ENCODE assay signal across 28 cellular contexts in the genomic region with DNA sequence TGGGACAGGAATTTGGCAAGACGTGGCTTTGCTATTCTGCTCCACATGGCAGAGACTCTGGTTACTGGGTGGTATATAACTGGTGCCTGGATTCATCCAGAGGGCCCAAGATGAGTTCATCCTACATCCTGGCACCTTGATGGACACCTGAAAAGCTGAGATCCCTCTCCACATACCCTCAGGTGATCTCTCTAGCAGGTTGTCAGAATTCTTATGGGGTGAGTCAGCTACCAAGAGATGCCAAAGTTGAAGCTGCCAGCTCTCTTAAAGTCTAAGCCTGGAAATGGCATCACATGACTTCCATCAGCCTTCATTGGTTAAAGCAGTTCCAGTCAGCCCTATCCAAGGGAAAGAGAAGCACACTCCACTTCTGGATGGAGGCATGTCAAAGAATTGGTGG.
"Had no signal": no experiment of that assay in that cellular context is flagged by ENCODE, and none has a peak within 500 bp of the region (broad histone marks: within the 10 kb centered on the region; RNA-seq: fewer than 3 reads in every experiment).

No MANE protein-coding gene starts in this region.

- DNase-seq: activated CD4-positive, alpha-beta memory T cell treated with anti-CD3 and anti-CD28 coated beads for 36 hours; activated CD4-positive, alpha-beta T cell treated with anti-CD3 and anti-CD28 coated beads for 36 hours; activated CD4-positive, alpha-beta T cell treated with anti-CD3 and anti-CD28 coated beads, Interleukin-2, amount 10 ng/mL, durations not matched to agents 24 days and 14 days; activated CD4-positive, CD25-positive, alpha-beta regulatory T cell; activated CD4-positive, CD25-positive, alpha-beta regulatory T cell treated with anti-CD3 and anti-CD28 coated beads, Interleukin-2, amount 50 U/mL, for 72 hours; activated CD8-positive, alpha-beta memory T cell treated with anti-CD3 and anti-CD28 coated beads, Interleukin-2, amount 10 ng/mL, durations not matched to agents 7 days and 5 days; activated CD8-positive, alpha-beta memory T cell treated with anti-CD3 and anti-CD28 coated beads, Interleukin-2, amount 50 U/mL, for 4 hours; activated CD8-positive, alpha-beta T cell treated with anti-CD3 and anti-CD28 coated beads, Interleukin-2, amount 10 ng/mL, durations not matched to agents 7 days and 5 days; activated effector memory CD4-positive, alpha-beta T cell treated with anti-CD3 and anti-CD28 coated beads, Interleukin-2, amount 50 U/mL, for 16 hours; activated naive CD4-positive, alpha-beta T cell treated with anti-CD3 and anti-CD28 coated beads for 36 hours; activated naive CD8-positive, alpha-beta T cell treated with anti-CD3 and anti-CD28 coated beads for 36 hours; activated naive CD8-positive, alpha-beta T cell treated with anti-CD3 and anti-CD28 coated beads, Interleukin-2, amount 50 U/mL, for 24 hours; activated T-cell treated with anti-CD3 and anti-CD28 coated beads, Interleukin-2, amount 50 U/mL, for 1 hour; activated T-cell treated with anti-CD3 and anti-CD28 coated beads, Interleukin-2, amount 50 U/mL, for 48 hours; adrenal gland; amygdala; aorta; dorsolateral prefrontal cortex; effector memory CD4-positive, alpha-beta T cell; endodermal cell; erythroblast; foreskin melanocyte; heart right ventricle; T-helper 2 cell had no signal

- H3K4me1 ChIP-seq: breast epithelium, esophagus muscularis mucosa, gastroesophageal sphincter had no signal

- H3K36me3 ChIP-seq: adrenal gland, breast epithelium, esophagus muscularis mucosa, gastroesophageal sphincter, heart right ventricle had no signal

- H3K27me3 ChIP-seq: adrenal gland, breast epithelium, dorsolateral prefrontal cortex, esophagus muscularis mucosa, gastroesophageal sphincter, heart right ventricle had no signal

- H3K27ac ChIP-seq: adrenal gland, breast epithelium, coronary artery, dorsolateral prefrontal cortex, esophagus muscularis mucosa, gastroesophageal sphincter, heart right ventricle had no signal

- H3K4me3 ChIP-seq: adrenal gland, breast epithelium, coronary artery, dorsolateral prefrontal cortex, esophagus muscularis mucosa, gastroesophageal sphincter, heart right ventricle had no signal

- ATAC-seq: activated CD4-positive, alpha-beta T cell treated with anti-CD3 and anti-CD28 coated beads for 36 hours; activated CD8-positive, alpha-beta memory T cell treated with anti-CD3 and anti-CD28 coated beads, Interleukin-2, amount 10 ng/mL, durations not matched to agents 7 days and 5 days; activated CD8-positive, alpha-beta T cell treated with anti-CD3 and anti-CD28 coated beads, Interleukin-2, amount 10 ng/mL, durations not matched to agents 7 days and 5 days; activated naive CD8-positive, alpha-beta T cell treated with anti-CD3 and anti-CD28 coated beads, Interleukin-2, amount 50 U/mL, for 24 hours; gastroesophageal sphincter; heart right ventricle had no signal

- H3K9me3 ChIP-seq: adrenal gland had no signal
